10 cellular contexts compared by ENCODE assay signal in genomic region chr5:141783599-141784296, GRCh38.
DNase-seq lines count a peak whose midpoint lies in the region; ATAC-seq lines count a peak whose summit lies in the region.
"Had no signal": no experiment of that assay in that cellular context is flagged by ENCODE, and none has a peak within 500 bp of the region (broad histone marks: within the 10 kb centered on the region; RNA-seq: fewer than 3 reads in every experiment).

No MANE protein-coding gene starts in this region.

- no peak overlapping the region for H3K4me3 ChIP-seq in aorta (ENCODE audit: low read length in 2 of 2)

- DNase-seq in ELR (ENCODE audit: low read depth) (peak; percentile 23), NCI-H2227 treated with DMSO at 0.1 percent for 48 hours (lab: John Stamatoyannopoulos, UW) (peak; percentile 39), cerebellar cortex (ENCODE audit: low spot score) (peak; percentile 81), nucleus accumbens (lab: John Stamatoyannopoulos, UW) (peak in 37 of 56 donors; percentile 17 to 80 (median 54)), aorta (no peak), mucosa of gallbladder (ENCODE audit: low spot score) (no peak)
- DNase-seq: stimulated activated CD4-positive, alpha-beta T cell treated with anti-CD3 and anti-CD28 coated beads, Interleukin-12 subunit alpha, Interleukin-12 subunit beta, amount 100 ng/mL, for 4 hours; T-helper 2 cell had no signal

- 79 to 81% methylated on average over 10 of the region's 10 CpGs for WGBS in aorta, 2 donors

- no peaks in the 10 kb centered on the region for H3K9me3 ChIP-seq in aorta (ENCODE audit: control insufficient read depth, low read length)

- no peaks in the 10 kb centered on the region for H3K4me1 ChIP-seq in aorta (ENCODE audit: control insufficient read depth in 1 of 2, insufficient read depth in 2 of 2, low read length in 2 of 2)

- intact Hi-C loops in aorta (cut with DNase I) = no loop called here

- H3K27me3 ChIP-seq in aorta (ENCODE audit: control insufficient read depth in 1 of 2, insufficient read depth in 2 of 2, low read length in 1 of 2) = no peaks in the 10 kb centered on the region

- H3K27ac ChIP-seq in aorta (ENCODE audit: low read depth in 1 of 2, low read length in 2 of 2) = no peak overlapping the region

- no peak for ATAC-seq in aorta (ENCODE audit: low FRiP score)
- no peak for ATAC-seq in HG02623 (IDR thresholded peaks at IDR 0.05; ENCODE audit: unreplicated experiment)
- ATAC-seq in GM21526 (IDR thresholded peaks at IDR 0.05; ENCODE audit: low FRiP score, unreplicated experiment) = no peak

- H3K36me3 ChIP-seq in aorta (ENCODE audit: control insufficient read depth in 1 of 2, insufficient read depth in 2 of 2, low read length in 1 of 2) = no peaks in the 10 kb centered on the region

Comparison
In these comparisons a context has a peak if more than half of its experiments do, and no peak if none do; other contexts are left out.
1. DNase-seq: peak in ELR (single experiment), NCI-H2227 treated with DMSO at 0.1 percent for 48 hours (single experiment), cerebellar cortex (single experiment) and nucleus accumbens (37 of 56); none in aorta (0 of 2) and mucosa of gallbladder (single experiment).